ENCODE assay signal across 17 cellular contexts in the genomic region with DNA sequence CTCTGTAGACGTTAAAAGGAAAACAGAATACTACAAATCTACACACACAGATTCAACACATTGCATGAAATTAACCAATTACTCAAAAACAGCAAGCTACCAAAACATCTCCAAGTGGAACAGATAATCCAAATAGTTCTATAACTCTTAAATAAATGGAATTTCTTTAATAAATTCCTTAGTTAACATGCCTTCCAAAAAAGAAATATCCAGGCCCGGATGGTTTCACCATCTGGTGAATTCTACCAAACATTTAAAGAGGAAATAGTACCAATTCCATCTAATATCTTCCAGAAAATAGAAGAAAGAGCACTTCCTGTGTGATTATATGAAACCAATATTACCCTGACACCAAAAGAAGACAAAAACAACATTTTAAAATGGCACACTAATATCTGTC. TPM values are rescaled to one million over a fixed set of nuclear protein-coding genes. Genes with fewer than 3 reads are reported as not detected.
DNase-seq lines count a peak whose midpoint lies in the region; ATAC-seq and TF ChIP-seq lines count a peak whose summit lies in the region.
"Had no signal": no experiment of that assay in that cellular context is flagged by ENCODE, and none has a peak within 500 bp of the region (broad histone marks: within the 10 kb centered on the region; RNA-seq: fewer than 3 reads in every experiment).

No MANE protein-coding gene starts in this region.

- H3K9ac ChIP-seq in SK-N-MC (ENCODE audit: insufficient read length), result no peak overlapping the region
- peak overlapping the region; percentile 37 for H3K9ac ChIP-seq in mesenchymal stem cell (ENCODE audit: low read length)

- H3K4me3 ChIP-seq in left ventricle myocardium inferior (no peak overlapping the region), SK-N-MC (no peak overlapping the region), mesenchymal stem cell (ENCODE audit: insufficient read depth in 1 of 2, low read depth in 1 of 2, low read length in 2 of 2) (no peak overlapping the region)
- H3K4me3 ChIP-seq: A549, GM12878, HAP-1 had no signal

- DNase-seq in left ventricle myocardium inferior (no peak), Right ventricle myocardium superior (no peak), SK-N-MC (ENCODE audit: low read depth, low spot score) (no peak), mesenchymal stem cell (no peak), kidney tubule cell (ENCODE audit: low spot score) (no peak), DMS 273 (lab: John Stamatoyannopoulos, UW; ENCODE audit: unreplicated experiment) (no peak), COLO668 (lab: John Stamatoyannopoulos, UW; ENCODE audit: unreplicated experiment) (no peak)
- DNase-seq: CD4-positive, alpha-beta T cell; DMS79 treated with DMSO at 0.1 percent for 48 hours; EL had no signal

- no peak overlapping the region for H2BK120ac ChIP-seq in mesenchymal stem cell (ENCODE audit: low read depth, low read length)

- no peak overlapping the region for H4K8ac ChIP-seq in mesenchymal stem cell (ENCODE audit: low read length)

- no peaks in the 10 kb centered on the region for H3K27me3 ChIP-seq in left ventricle myocardium inferior (ENCODE audit: low read depth)
- H3K27me3 ChIP-seq in mesenchymal stem cell (ENCODE audit: control insufficient read depth in 1 of 2, insufficient read depth in 1 of 2, low read length in 2 of 2), result no peaks in the 10 kb centered on the region

- H3K14ac ChIP-seq in mesenchymal stem cell (ENCODE audit: low read length in 2 of 2), result no peak overlapping the region

- no peak overlapping the region for H2BK15ac ChIP-seq in mesenchymal stem cell (ENCODE audit: low read depth, poor library complexity, severe bottlenecking)

- no peak overlapping the region for H3K18ac ChIP-seq in mesenchymal stem cell (ENCODE audit: low read depth in 1 of 2, low read length in 2 of 2)

- intact Hi-C loops in left ventricle myocardium inferior (cut with micrococcal nuclease), result no loop called here
- intact Hi-C loops in Right ventricle myocardium superior (cut with DNase I), result no loop called here

- no peaks in the 10 kb centered on the region for H3K79me1 ChIP-seq in mesenchymal stem cell (replicated peaks; ENCODE audit: low read length, poor library complexity, severe bottlenecking)

- no peak overlapping the region for H3K4ac ChIP-seq in mesenchymal stem cell (ENCODE audit: low read depth in 1 of 2, low read length in 2 of 2)

- H2BK5ac ChIP-seq in mesenchymal stem cell (ENCODE audit: low read depth, low read length, poor library complexity, severe bottlenecking), result no peak overlapping the region

- no peak overlapping the region for H3K4me2 ChIP-seq in mesenchymal stem cell (ENCODE audit: low read length, poor library complexity, severe bottlenecking)
- H3K4me2 ChIP-seq: A549 had no signal

- H2AK5ac ChIP-seq in mesenchymal stem cell (ENCODE audit: low read length, severe bottlenecking), result no peak overlapping the region

- H2AFZ ChIP-seq in mesenchymal stem cell (ENCODE audit: low read depth, low read length), result no peak overlapping the region

- TF ChIP-seq CTCF in left ventricle myocardium inferior (IDR thresholded peaks at IDR 0.05; ENCODE audit: borderline replicate concordance), result no peak

- no peaks in the 10 kb centered on the region for H3K9me3 ChIP-seq in left ventricle myocardium inferior (replicated peaks)
- no peaks in the 10 kb centered on the region for H3K9me3 ChIP-seq in SK-N-MC (ENCODE audit: low read depth, low read length)
- H3K9me3 ChIP-seq in mesenchymal stem cell (ENCODE audit: control insufficient read depth, low read length), result no peaks in the 10 kb centered on the region
- H3K9me3 ChIP-seq: A549, HAP-1 had no signal

- H2BK12ac ChIP-seq in mesenchymal stem cell (ENCODE audit: low read length in 2 of 2), result no peak overlapping the region

- no peaks in the 10 kb centered on the region for H3K36me3 ChIP-seq in left ventricle myocardium inferior
- no peaks in the 10 kb centered on the region for H3K36me3 ChIP-seq in SK-N-MC (ENCODE audit: insufficient read depth, low read length)
- H3K36me3 ChIP-seq in mesenchymal stem cell (ENCODE audit: control insufficient read depth in 1 of 2, insufficient read depth in 2 of 2, low read depth in 1 of 2, low read length in 2 of 2), result no peaks in the 10 kb centered on the region
- H3K36me3 ChIP-seq: HAP-1 had no signal

- peaks cover 8% of the 10 kb centered on the region for H3K4me1 ChIP-seq in left ventricle myocardium inferior
- H3K4me1 ChIP-seq in mesenchymal stem cell (ENCODE audit: control insufficient read depth, insufficient read depth, low read depth, low read length), result peaks cover 17% of the 10 kb centered on the region
- H3K4me1 ChIP-seq: A549 had no signal

- 93% methylated on average over 2 of the region's 2 CpGs for WGBS in mesenchymal stem cell

- ATAC-seq in Right ventricle myocardium superior (ENCODE audit: poor library complexity), result no peak
- no peak for ATAC-seq in GM18519 (IDR thresholded peaks at IDR 0.05; ENCODE audit: low FRiP score, unreplicated experiment)
- ATAC-seq: A549, GM12878 had no signal

- H3K27ac ChIP-seq in left ventricle myocardium inferior (replicated peaks), result peak overlapping the region; percentile 47
- H3K27ac ChIP-seq in SK-N-MC, result peak overlapping the region; percentile 82
- no peak overlapping the region for H3K27ac ChIP-seq in mesenchymal stem cell (ENCODE audit: low read length, poor library complexity, severe bottlenecking)
- H3K27ac ChIP-seq: 22Rv1, A549, C4-2B had no signal

- H4K91ac ChIP-seq in mesenchymal stem cell (ENCODE audit: low read length), result no peak overlapping the region

- no peak overlapping the region for H3K23ac ChIP-seq in mesenchymal stem cell (ENCODE audit: low read length in 2 of 2)

RNA-seq across cellular contexts. Expression of a gene that starts 52.8 kb away (rescaled TPM):
- total RNA-seq in left ventricle myocardium inferior (157 TPM), Right ventricle myocardium superior (191 TPM)
- 1,409 TPM for polyA plus RNA-seq in mesenchymal stem cell (2013, experiment 1 of 2)
- 1,389 TPM for polyA plus RNA-seq in mesenchymal stem cell (2013, experiment 2 of 2)
- total RNA-seq: HT-29 had no signal
